Comparison of ENCODE assay signal across 18 cellular contexts in the genomic region with DNA sequence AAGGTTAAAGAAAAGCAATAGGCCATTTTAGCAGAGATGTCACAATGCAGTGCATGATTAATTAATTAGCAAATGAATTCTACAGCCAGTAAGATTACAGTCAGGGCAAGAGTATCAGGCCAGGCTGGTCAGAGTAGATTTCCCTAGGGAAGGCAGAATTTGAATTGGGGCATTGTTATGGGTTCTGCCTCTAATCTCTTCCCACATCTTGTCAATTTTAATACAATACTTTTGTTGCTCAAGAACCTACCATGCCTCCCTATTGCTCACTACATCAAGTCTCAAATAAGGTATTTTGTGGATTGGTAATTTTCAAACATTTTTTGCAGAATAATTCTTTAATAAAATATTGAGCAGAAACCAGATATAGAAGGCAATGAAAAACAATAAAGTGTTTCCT.
A peak's percentile ranks its signal among the peaks of the same experiment; 100 is the strongest.
DNase-seq lines count a peak whose midpoint lies in the region; ATAC-seq and TF ChIP-seq lines count a peak whose summit lies in the region.
"Had no signal": no experiment of that assay in that cellular context is flagged by ENCODE, and none has a peak within 500 bp of the region (broad histone marks: within the 10 kb centered on the region; RNA-seq: fewer than 3 reads in every experiment).

No MANE protein-coding gene starts in this region.

- H3K4me3 Mint-ChIP-seq in WTC11 = no peak overlapping the region
- H3K4me3 Mint-ChIP-seq: IgD-negative memory B cell had no signal

- DNase-seq in WTC11 (ENCODE audit: low spot score) (no peak), fibroblast of the aortic adventitia (ENCODE audit: low read depth) (peak; percentile 39), spleen (no peak), NCI-H2081 treated with DMSO at 0.1 percent for 48 hours (lab: John Stamatoyannopoulos, UW) (no peak)
- no peak for DNase-seq in stimulated activated CD4-positive, alpha-beta T cell treated with anti-CD3 and anti-CD28 coated beads, Interleukin-12 subunit alpha, Interleukin-12 subunit beta, amount 100 ng/mL, for 4 hours
- DNase-seq: ACHN, AML-193, DMS79, NCI-H1694 treated with DMSO at 0.1 percent for 48 hours, NCI-H2107, NCI-H510A, NCI-H82, RPMI8226, SIG-M5 had no signal

- ATAC-seq in WTC11 (peak; percentile 36), GM21423 (IDR thresholded peaks at IDR 0.05; ENCODE audit: unreplicated experiment) (no peak)

- no peaks in the 10 kb centered on the region for H4K20me1 ChIP-seq in Loucy (ENCODE audit: insufficient read depth, low read length, poor library complexity, severe bottlenecking)

- peak overlapping the region in 5 of 8 donors; percentile 20 to 75 (median 73) for H3K27ac ChIP-seq in spleen
- H3K27ac ChIP-seq: C4-2B had no signal

- CTCF ChIA-PET in WTC11 (lab: Charles Lee) = no interaction called here

- intact Hi-C loops in spleen (cut with DNase I; ENCODE audit: low total_unique reads) = no loop called here

- TF ChIP-seq CTCF in Loucy (conservative IDR thresholded peaks at IDR 0.05; ENCODE audit: low read length) (no peak), WTC11 (IDR thresholded peaks at IDR 0.05) (no peak), fibroblast of the aortic adventitia (IDR thresholded peaks at IDR 0.05; ENCODE audit: insufficient read depth, low read length) (no peak), spleen (IDR thresholded peaks at IDR 0.05 in 8 of 11, conservative IDR thresholded peaks at IDR 0.05 in 3 of 11) (no peak)

- H3K4me3 ChIP-seq in Loucy (ENCODE audit: low read length, poor library complexity, severe bottlenecking) (peak overlapping the region; percentile 19), fibroblast of the aortic adventitia (ENCODE audit: low read depth, low read length) (no peak overlapping the region), spleen (no peak overlapping the region)

- no peak for TF ChIP-seq POLR2A in spleen (IDR thresholded peaks at IDR 0.05)

- H2AFZ ChIP-seq in Loucy (ENCODE audit: low read length) = no peak overlapping the region

- no peaks in the 10 kb centered on the region for H3K36me3 Mint-ChIP-seq in WTC11
- H3K36me3 Mint-ChIP-seq: IgD-negative memory B cell had no signal

- H3F3A ChIP-seq in Loucy (ENCODE audit: low read depth) = no peaks in the 10 kb centered on the region; the same call in 1 of the 2 replicates

- H3K79me2 ChIP-seq in Loucy (ENCODE audit: insufficient read depth, low read length) = no peaks in the 10 kb centered on the region

- no peak overlapping the region for H3K27ac Mint-ChIP-seq in WTC11
- H3K27ac Mint-ChIP-seq: IgD-negative memory B cell had no signal

- H3K4me1 Mint-ChIP-seq in WTC11 = peaks cover 13% of the 10 kb centered on the region
- H3K4me1 Mint-ChIP-seq: IgD-negative memory B cell had no signal

- H3K9me3 ChIP-seq in Loucy (ENCODE audit: insufficient read depth, low read depth, low read length) = no peaks in the 10 kb centered on the region
- no peaks in the 10 kb centered on the region for H3K9me3 ChIP-seq in spleen

- H3K9ac ChIP-seq in Loucy (ENCODE audit: low read depth, low read length, poor library complexity, severe bottlenecking) = no peak overlapping the region

- peaks cover 5% of the 10 kb centered on the region; the same call in 1 of the 2 replicates for H3K9me3 Mint-ChIP-seq in WTC11
- H3K9me3 Mint-ChIP-seq: IgD-negative memory B cell had no signal

- H3K27me3 ChIP-seq in Loucy (ENCODE audit: insufficient read depth, low read length, poor library complexity, severe bottlenecking) (no peaks in the 10 kb centered on the region), spleen (replicated peaks in 1 of 7) (no peaks in the 10 kb centered on the region)

- H3K4me1 ChIP-seq in Loucy (ENCODE audit: insufficient read depth, low read length, poor library complexity, severe bottlenecking) (peaks cover 31% of the 10 kb centered on the region), spleen (peaks cover 8 to 42% (median 17%) of the 10 kb centered on the region in 6 donors)

- H3K9me2 ChIP-seq in Loucy (replicated peaks; ENCODE audit: low read depth, low read length) = no peaks in the 10 kb centered on the region

- POLR2A ChIA-PET in WTC11 (lab: Charles Lee) = no interaction called here

- H3K36me3 ChIP-seq in Loucy (ENCODE audit: insufficient read depth, low read length) = no peaks in the 10 kb centered on the region
- no peaks in the 10 kb centered on the region for H3K36me3 ChIP-seq in spleen

- H3K27me3 Mint-ChIP-seq in WTC11 (ENCODE audit: low read depth) = no peaks in the 10 kb centered on the region; the same call in 1 of the 2 replicates
- H3K27me3 Mint-ChIP-seq: IgD-negative memory B cell had no signal

- peak overlapping the region; percentile 56 for H3K4me2 ChIP-seq in Loucy (ENCODE audit: low read depth, low read length, poor library complexity, severe bottlenecking)

TF ChIP-seq in WTC11, 78 proteins besides CTCF, POLR2A, EP300 and RAD21:
- TF ChIP-seq ESRRA (CRISPR knock-in tag; IDR thresholded peaks at IDR 0.05; ENCODE audit: borderline replicate concordance) (no peak), JUN (CRISPR knock-in tag; IDR thresholded peaks at IDR 0.05) (no peak), ZBTB21 (CRISPR knock-in tag; IDR thresholded peaks at IDR 0.05; ENCODE audit: borderline replicate concordance) (no peak), NFYB (CRISPR knock-in tag; conservative IDR thresholded peaks at IDR 0.05; ENCODE audit: low read depth) (no peak)
- TF ChIP-seq, protein P1, sequence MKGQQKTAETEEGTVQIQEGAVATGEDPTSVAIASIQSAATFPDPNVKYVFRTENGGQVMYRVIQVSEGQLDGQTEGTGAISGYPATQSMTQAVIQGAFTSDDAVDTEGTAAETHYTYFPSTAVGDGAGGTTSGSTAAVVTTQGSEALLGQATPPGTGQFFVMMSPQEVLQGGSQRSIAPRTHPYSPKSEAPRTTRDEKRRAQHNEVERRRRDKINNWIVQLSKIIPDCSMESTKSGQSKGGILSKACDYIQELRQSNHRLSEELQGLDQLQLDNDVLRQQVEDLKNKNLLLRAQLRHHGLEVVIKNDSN (CRISPR knock-in tag; IDR thresholded peaks at IDR 0.05) = no peak
- TF ChIP-seq, protein P2, sequence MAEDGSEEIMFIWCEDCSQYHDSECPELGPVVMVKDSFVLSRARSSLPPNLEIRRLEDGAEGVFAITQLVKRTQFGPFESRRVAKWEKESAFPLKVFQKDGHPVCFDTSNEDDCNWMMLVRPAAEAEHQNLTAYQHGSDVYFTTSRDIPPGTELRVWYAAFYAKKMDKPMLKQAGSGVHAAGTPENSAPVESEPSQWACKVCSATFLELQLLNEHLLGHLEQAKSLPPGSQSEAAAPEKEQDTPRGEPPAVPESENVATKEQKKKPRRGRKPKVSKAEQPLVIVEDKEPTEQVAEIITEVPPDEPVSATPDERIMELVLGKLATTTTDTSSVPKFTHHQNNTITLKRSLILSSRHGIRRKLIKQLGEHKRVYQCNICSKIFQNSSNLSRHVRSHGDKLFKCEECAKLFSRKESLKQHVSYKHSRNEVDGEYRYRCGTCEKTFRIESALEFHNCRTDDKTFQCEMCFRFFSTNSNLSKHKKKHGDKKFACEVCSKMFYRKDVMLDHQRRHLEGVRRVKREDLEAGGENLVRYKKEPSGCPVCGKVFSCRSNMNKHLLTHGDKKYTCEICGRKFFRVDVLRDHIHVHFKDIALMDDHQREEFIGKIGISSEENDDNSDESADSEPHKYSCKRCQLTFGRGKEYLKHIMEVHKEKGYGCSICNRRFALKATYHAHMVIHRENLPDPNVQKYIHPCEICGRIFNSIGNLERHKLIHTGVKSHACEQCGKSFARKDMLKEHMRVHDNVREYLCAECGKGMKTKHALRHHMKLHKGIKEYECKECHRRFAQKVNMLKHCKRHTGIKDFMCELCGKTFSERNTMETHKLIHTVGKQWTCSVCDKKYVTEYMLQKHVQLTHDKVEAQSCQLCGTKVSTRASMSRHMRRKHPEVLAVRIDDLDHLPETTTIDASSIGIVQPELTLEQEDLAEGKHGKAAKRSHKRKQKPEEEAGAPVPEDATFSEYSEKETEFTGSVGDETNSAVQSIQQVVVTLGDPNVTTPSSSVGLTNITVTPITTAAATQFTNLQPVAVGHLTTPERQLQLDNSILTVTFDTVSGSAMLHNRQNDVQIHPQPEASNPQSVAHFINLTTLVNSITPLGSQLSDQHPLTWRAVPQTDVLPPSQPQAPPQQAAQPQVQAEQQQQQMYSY (CRISPR knock-in tag; IDR thresholded peaks at IDR 0.05) = no peak
- TF ChIP-seq, protein P3, sequence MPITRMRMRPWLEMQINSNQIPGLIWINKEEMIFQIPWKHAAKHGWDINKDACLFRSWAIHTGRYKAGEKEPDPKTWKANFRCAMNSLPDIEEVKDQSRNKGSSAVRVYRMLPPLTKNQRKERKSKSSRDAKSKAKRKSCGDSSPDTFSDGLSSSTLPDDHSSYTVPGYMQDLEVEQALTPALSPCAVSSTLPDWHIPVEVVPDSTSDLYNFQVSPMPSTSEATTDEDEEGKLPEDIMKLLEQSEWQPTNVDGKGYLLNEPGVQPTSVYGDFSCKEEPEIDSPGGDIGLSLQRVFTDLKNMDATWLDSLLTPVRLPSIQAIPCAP (CRISPR knock-in tag; IDR thresholded peaks at IDR 0.05) = no peak
- TF ChIP-seq, protein P4, sequence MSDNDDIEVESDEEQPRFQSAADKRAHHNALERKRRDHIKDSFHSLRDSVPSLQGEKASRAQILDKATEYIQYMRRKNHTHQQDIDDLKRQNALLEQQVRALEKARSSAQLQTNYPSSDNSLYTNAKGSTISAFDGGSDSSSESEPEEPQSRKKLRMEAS (CRISPR knock-in tag; IDR thresholded peaks at IDR 0.05) = no peak
- TF ChIP-seq, protein P5, sequence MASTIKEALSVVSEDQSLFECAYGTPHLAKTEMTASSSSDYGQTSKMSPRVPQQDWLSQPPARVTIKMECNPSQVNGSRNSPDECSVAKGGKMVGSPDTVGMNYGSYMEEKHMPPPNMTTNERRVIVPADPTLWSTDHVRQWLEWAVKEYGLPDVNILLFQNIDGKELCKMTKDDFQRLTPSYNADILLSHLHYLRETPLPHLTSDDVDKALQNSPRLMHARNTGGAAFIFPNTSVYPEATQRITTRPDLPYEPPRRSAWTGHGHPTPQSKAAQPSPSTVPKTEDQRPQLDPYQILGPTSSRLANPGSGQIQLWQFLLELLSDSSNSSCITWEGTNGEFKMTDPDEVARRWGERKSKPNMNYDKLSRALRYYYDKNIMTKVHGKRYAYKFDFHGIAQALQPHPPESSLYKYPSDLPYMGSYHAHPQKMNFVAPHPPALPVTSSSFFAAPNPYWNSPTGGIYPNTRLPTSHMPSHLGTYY (CRISPR knock-in tag; IDR thresholded peaks at IDR 0.05) = no peak
